ENCODE assay signal across 26 cellular contexts in genomic region chr3:146195605-146196004, GRCh38. TPM values are rescaled to one million over a fixed set of nuclear protein-coding genes. Genes with fewer than 3 reads are reported as not detected.
"Had no signal": no experiment of that assay in that cellular context is flagged by ENCODE, and none has a peak within 500 bp of the region (broad histone marks: within the 10 kb centered on the region; RNA-seq: fewer than 3 reads in every experiment).

No MANE protein-coding gene starts in this region.

- H3K4me2 ChIP-seq: hepatocyte had no signal

- H3K79me2 ChIP-seq: hepatocyte, parathyroid adenoma had no signal

- H2AFZ ChIP-seq: hepatocyte, parathyroid adenoma had no signal

- H3K27me3 ChIP-seq: adrenal gland, hepatocyte had no signal

- H3K9ac ChIP-seq: parathyroid adenoma had no signal

- DNase-seq: activated CD4-positive, alpha-beta T cell treated with anti-CD3 and anti-CD28 coated beads for 4 hours; activated CD4-positive, alpha-beta T cell treated with anti-CD3 and anti-CD28 coated beads, Interleukin-2, amount 50 U/mL, for 4 hours; activated naive CD4-positive, alpha-beta T cell; activated T-cell treated with anti-CD3 and anti-CD28 coated beads for 4 hours; activated T-cell treated with anti-CD3 and anti-CD28 coated beads, Interleukin-2, amount 50 U/mL, for 72 hours; adrenal gland; aorta; caudate nucleus; glutamatergic neuron; islet precursor cell; left colon; lower lobe of right lung; mesenchymal stem cell; naive thymus-derived CD8-positive, alpha-beta T cell; nucleus accumbens; psoas muscle; stimulated activated CD4-positive, alpha-beta T cell treated with anti-CD3 and anti-CD28 coated beads, Interleukin-2, amount 100 ng/mL, for 48 hours; stimulated activated naive CD4-positive, alpha-beta T cell treated with Interleukin-2 at 50 U/mL for 16 hours had no signal

- ATAC-seq: activated T-cell treated with anti-CD3 and anti-CD28 coated beads, Interleukin-2, amount 50 U/mL, for 72 hours; esophagus mucosa; left colon; lower lobe of right lung; naive thymus-derived CD8-positive, alpha-beta T cell; psoas muscle had no signal

- FAIRE-seq: frontal cortex, TTC549, urothelium cell line had no signal

- H3K4me3 ChIP-seq: adrenal gland, hepatocyte, lower lobe of right lung, psoas muscle had no signal

- H3K27ac ChIP-seq: adrenal gland, hepatocyte, lower lobe of right lung, parathyroid adenoma, psoas muscle, VCaP had no signal

- H3K4me1 ChIP-seq: parathyroid adenoma had no signal

- H3K9me3 ChIP-seq: adrenal gland, lower lobe of right lung, psoas muscle had no signal

RNA-seq across cellular contexts. Expression of gene PLOD2, which starts 34.6 kb away (rescaled TPM):
- total RNA-seq: naive thymus-derived CD8-positive, alpha-beta T cell had no signal
- polyA plus RNA-seq: naive thymus-derived CD8-positive, alpha-beta T cell had no signal

RNA-seq across cellular contexts. Expression of gene PLSCR4, which starts 55.3 kb away (rescaled TPM):
- total RNA-seq: activated T-cell treated with anti-CD3 and anti-CD28 coated beads, Interleukin-2, amount 50 U/mL, for 72 hours; naive thymus-derived CD8-positive, alpha-beta T cell; T-helper 1 cell treated with Interleukin-12 subunit alpha and Interleukin-12 subunit beta and Interleukin-4 antibody, amounts not matched to agents 30 ng/mL and 1 ng/mL, for 36 hours had no signal
- polyA plus RNA-seq: naive thymus-derived CD8-positive, alpha-beta T cell had no signal
